In the genomic region with DNA sequence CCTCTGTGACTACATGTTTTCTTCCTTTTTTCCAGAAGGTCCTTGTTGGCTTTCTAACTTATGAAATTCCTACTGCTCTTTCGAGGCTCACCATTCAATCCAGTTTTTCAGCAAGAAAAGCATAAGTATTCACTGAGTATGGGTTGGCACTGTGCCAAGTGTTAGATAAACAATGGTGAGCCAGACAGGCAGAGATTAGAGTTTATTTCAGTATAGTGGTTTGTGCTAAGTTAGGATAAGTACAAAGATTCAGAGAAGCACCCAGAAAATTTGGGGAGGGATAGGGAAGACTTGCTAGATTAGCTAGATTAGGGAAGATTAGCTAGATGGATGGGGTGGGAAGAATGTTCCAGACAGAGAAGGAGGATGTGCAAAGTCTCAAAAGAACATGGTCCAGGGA, we compare ENCODE assay signal across 14 cellular contexts.
DNase-seq lines count a peak whose midpoint lies in the region; ATAC-seq and TF ChIP-seq lines count a peak whose summit lies in the region.
"Had no signal": no experiment of that assay in that cellular context is flagged by ENCODE, and none has a peak within 500 bp of the region (broad histone marks: within the 10 kb centered on the region; RNA-seq: fewer than 3 reads in every experiment).

No MANE protein-coding gene starts in this region.

- ATAC-seq in GM18861 (IDR thresholded peaks at IDR 0.05; ENCODE audit: unreplicated experiment) (no peak), HG03439 (IDR thresholded peaks at IDR 0.05; ENCODE audit: unreplicated experiment) (no peak)
- ATAC-seq: activated T-helper 17 cell treated with anti-CD3 and anti-CD28 coated beads, Interleukin-2, amount 50 U/mL, for 72 hours; left ventricle myocardium superior had no signal

- TF ChIP-seq CTCF in astrocyte of the cerebellum (IDR thresholded peaks at IDR 0.05; ENCODE audit: low read depth, low read length, missing control alignments): no peak

- in situ Hi-C loops in Caki2 (cut with HindIII; ENCODE audit: low pct_unique_long_range_greater_than_20kb, low sequenced_read_pairs) (no loop called here), astrocyte of the cerebellum (cut with HindIII; ENCODE audit: low sequenced_read_pairs) (no loop called here)

- no peak overlapping the region for H3K4me3 ChIP-seq in astrocyte of the cerebellum (ENCODE audit: low read depth, low read length)
- H3K4me3 ChIP-seq: BLaER1 treated with 17β-estradiol and CSF1 and Interleukin-3, amounts not matched to agents 10 nM and 100 nM; neural progenitor cell had no signal

- DNase-seq in Caki2 (ENCODE audit: low read depth) (peak; percentile 20), LHCN-M2 (ENCODE audit: low read depth) (peak; percentile 50), astrocyte of the cerebellum (ENCODE audit: low read depth) (peak; percentile 52), glomerular visceral epithelial cell (ENCODE audit: extremely low spot score) (peak; percentile 35), HK-2 (ENCODE audit: unreplicated experiment) (no peak), NCI-H1436 treated with DMSO at 0.1 percent for 48 hours (lab: John Stamatoyannopoulos, UW) (no peak)
- DNase-seq: activated CD4-positive, alpha-beta T cell treated with anti-CD3 and anti-CD28 coated beads, Interleukin-2, amount 10 ng/mL, durations not matched to agents 7 days and 5 days; foreskin melanocyte; left ventricle myocardium superior had no signal

Comparison
In these comparisons a context has a peak if more than half of its experiments do, and no peak if none do; other contexts are left out.
1. DNase-seq: peak in Caki2 (single experiment), LHCN-M2 (single experiment), astrocyte of the cerebellum (single experiment) and glomerular visceral epithelial cell (single experiment); none in HK-2 (single experiment) and NCI-H1436 treated with DMSO at 0.1 percent for 48 hours (single experiment).